14 cellular contexts compared by ENCODE assay signal in the genomic region with DNA sequence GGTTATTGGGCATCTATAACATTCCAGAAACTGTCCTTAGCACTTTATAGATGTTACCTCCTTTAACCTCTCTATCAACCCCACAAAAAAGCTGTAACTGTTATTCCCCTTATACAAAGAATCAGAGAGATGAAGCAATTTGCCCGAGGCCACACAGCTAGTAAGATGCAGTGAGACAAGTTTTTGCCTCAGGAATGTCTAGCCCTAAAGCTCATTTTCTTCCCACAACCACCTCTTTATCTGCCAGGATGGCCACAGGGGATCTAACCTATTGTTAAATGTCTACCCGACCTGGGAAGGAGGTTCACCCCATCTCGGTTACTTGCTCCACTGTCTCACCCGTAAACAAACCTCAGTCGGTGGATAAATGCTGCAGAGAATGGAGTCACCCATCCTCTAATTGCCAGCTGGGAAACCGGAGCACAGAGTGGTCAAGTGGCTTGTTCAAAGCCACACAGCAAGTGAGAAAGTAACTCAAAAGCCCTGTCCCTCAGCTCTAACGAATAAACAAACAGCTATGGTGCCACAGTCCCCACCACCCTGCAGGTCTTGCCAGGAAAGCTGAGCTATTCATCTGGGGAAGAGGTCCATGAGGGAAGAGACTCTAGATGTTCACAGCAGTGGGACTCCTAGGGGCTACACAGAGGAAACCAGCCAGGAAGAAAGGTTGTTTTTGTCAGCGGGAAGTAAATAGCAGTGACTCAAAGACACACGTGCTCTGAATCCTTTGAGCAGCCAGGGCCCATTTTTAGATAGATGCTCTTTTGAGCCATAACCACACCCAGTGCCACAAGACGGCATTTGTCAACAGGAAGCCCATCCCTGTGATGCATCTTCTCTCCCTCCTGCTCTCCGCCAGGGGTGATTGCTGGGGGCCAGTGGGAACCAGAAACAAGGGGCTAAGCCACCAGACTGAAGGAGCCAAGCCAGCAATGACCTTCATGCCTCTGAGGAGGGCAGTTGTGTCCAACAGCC. TPM values are rescaled to one million over a fixed set of nuclear protein-coding genes. Genes with fewer than 3 reads are reported as not detected.
A peak's percentile ranks its signal among the peaks of the same experiment; 100 is the strongest.
DNase-seq lines count a peak whose midpoint lies in the region; ATAC-seq and TF ChIP-seq lines count a peak whose summit lies in the region.
"Had no signal": no experiment of that assay in that cellular context is flagged by ENCODE, and none has a peak within 500 bp of the region (broad histone marks: within the 10 kb centered on the region; RNA-seq: fewer than 3 reads in every experiment).

No MANE protein-coding gene starts in this region.

- H3K27me3 ChIP-seq in neuronal stem cell (ENCODE audit: control insufficient read depth in 3 of 3, insufficient read depth in 3 of 3, low read depth in 1 of 3, low read length in 3 of 3) (no peaks in the 10 kb centered on the region), stomach (no peaks in the 10 kb centered on the region), prostate gland (replicated peaks; ENCODE audit: insufficient read depth) (no peaks in the 10 kb centered on the region)

- H2AK5ac ChIP-seq in neuronal stem cell (ENCODE audit: low read depth, low read length) = peak overlapping the region; percentile 20

- H3K27ac Mint-ChIP-seq in activated CD4-positive, alpha-beta T cell treated with anti-CD3 and anti-CD28 coated beads, Interleukin-2, amount 10 ng/mL, durations not matched to agents 7 days and 5 days = peak overlapping the region; percentile 43
- no peak overlapping the region for H3K27ac Mint-ChIP-seq in activated T-helper 17 cell treated with anti-CD3 and anti-CD28 coated beads, Interleukin-2, amount 50 U/mL, for 72 hours

- intact Hi-C loops in stomach (cut with DNase I; ENCODE audit: low total_unique reads) (no loop called here), prostate gland (cut with DNase I) (no loop called here)

- H2BK120ac ChIP-seq in neuronal stem cell (ENCODE audit: low read depth, low read length) = no peak overlapping the region

- H3K4me1 ChIP-seq in neuronal stem cell (ENCODE audit: control insufficient read depth in 2 of 2, insufficient read depth in 1 of 2, low read depth in 1 of 2, low read length in 2 of 2) = peaks cover 7 to 13% of the 10 kb centered on the region in 2 donors
- no peaks in the 10 kb centered on the region for H3K4me1 ChIP-seq in stomach
- no peaks in the 10 kb centered on the region for H3K4me1 ChIP-seq in prostate gland (replicated peaks)

- no peak overlapping the region for H2BK12ac ChIP-seq in neuronal stem cell (ENCODE audit: low read length)

- DNase-seq in activated CD4-positive, alpha-beta T cell treated with anti-CD3 and anti-CD28 coated beads, Interleukin-2, amount 10 ng/mL, durations not matched to agents 7 days and 5 days = peak; percentile 11
- DNase-seq in activated CD4-positive, alpha-beta T cell treated with anti-CD3 and anti-CD28 coated beads for 1 hour = no peak
- peak; percentile 45 for DNase-seq in LHCN-M2 (ENCODE audit: low read depth)
- no peak for DNase-seq in neuronal stem cell (ENCODE audit: low spot score)
- DNase-seq in stomach = no peak
- no peak for DNase-seq in prostate gland (ENCODE audit: low spot score)
- DNase-seq in GOT3 (lab: John Stamatoyannopoulos, UW) = no peak
- DNase-seq: 8988T; NCI-H146; NCI-H524 treated with DMSO at 0.1 percent for 48 hours; stimulated activated naive CD4-positive, alpha-beta T cell treated with Interleukin-2 at 50 U/mL for 16 hours; T1000 had no signal

- H3K4ac ChIP-seq in neuronal stem cell (ENCODE audit: low read length) = no peak overlapping the region

- peaks cover 3% of the 10 kb centered on the region for H3K36me3 Mint-ChIP-seq in activated CD4-positive, alpha-beta T cell treated with anti-CD3 and anti-CD28 coated beads, Interleukin-2, amount 10 ng/mL, durations not matched to agents 7 days and 5 days (ENCODE audit: low read depth)
- H3K36me3 Mint-ChIP-seq in activated T-helper 17 cell treated with anti-CD3 and anti-CD28 coated beads, Interleukin-2, amount 50 U/mL, for 72 hours (ENCODE audit: low read depth) = no peaks in the 10 kb centered on the region

- H4K91ac ChIP-seq in neuronal stem cell (ENCODE audit: low read depth, low read length, poor library complexity) = no peak overlapping the region

- TF ChIP-seq CTCF in stomach (IDR thresholded peaks at IDR 0.05) (no peak), prostate gland (IDR thresholded peaks at IDR 0.05) (no peak)

- no peak overlapping the region for H3K4me3 Mint-ChIP-seq in activated CD4-positive, alpha-beta T cell treated with anti-CD3 and anti-CD28 coated beads, Interleukin-2, amount 10 ng/mL, durations not matched to agents 7 days and 5 days
- H3K4me3 Mint-ChIP-seq in activated T-helper 17 cell treated with anti-CD3 and anti-CD28 coated beads, Interleukin-2, amount 50 U/mL, for 72 hours = no peak overlapping the region

- no peak overlapping the region for H3K27ac ChIP-seq in neuronal stem cell (replicated peaks; ENCODE audit: low read length)
- no peak overlapping the region for H3K27ac ChIP-seq in stomach
- H3K27ac ChIP-seq in prostate gland = no peak overlapping the region
- H3K27ac ChIP-seq: neutrophil had no signal

- H3K4me2 ChIP-seq in neuronal stem cell (ENCODE audit: insufficient read depth, low read length, poor library complexity, severe bottlenecking) = no peak overlapping the region

- TF ChIP-seq POLR2A in stomach (IDR thresholded peaks at IDR 0.05) (no peak), prostate gland (IDR thresholded peaks at IDR 0.05) (no peak)

- CTCF ChIA-PET in activated CD4-positive, alpha-beta T cell treated with anti-CD3 and anti-CD28 coated beads, Interleukin-2, amount 10 ng/mL, durations not matched to agents 7 days and 5 days (lab: Charles Lee) = interaction anchor here (0.6 kb wide), 1 partner anchor 58 kb away, joined by 3 read pairs; no protein-coding TSS in a partner anchor

- H2AFZ ChIP-seq in neuronal stem cell (ENCODE audit: low read length) = peak overlapping the region; percentile 38

- POLR2A ChIA-PET in activated CD4-positive, alpha-beta T cell treated with anti-CD3 and anti-CD28 coated beads, Interleukin-2, amount 10 ng/mL, durations not matched to agents 7 days and 5 days (lab: Charles Lee) = interaction anchor here (0.6 kb wide), 1 partner anchor 16 kb away, joined by 3 read pairs; no protein-coding TSS in a partner anchor

- peaks cover 13% of the 10 kb centered on the region for H3K27me3 Mint-ChIP-seq in activated CD4-positive, alpha-beta T cell treated with anti-CD3 and anti-CD28 coated beads, Interleukin-2, amount 10 ng/mL, durations not matched to agents 7 days and 5 days
- peaks cover 5% of the 10 kb centered on the region for H3K27me3 Mint-ChIP-seq in activated T-helper 17 cell treated with anti-CD3 and anti-CD28 coated beads, Interleukin-2, amount 50 U/mL, for 72 hours

- no peak overlapping the region for H3K23ac ChIP-seq in neuronal stem cell (ENCODE audit: low read depth, low read length, poor library complexity)

- H3K9me3 Mint-ChIP-seq in activated CD4-positive, alpha-beta T cell treated with anti-CD3 and anti-CD28 coated beads, Interleukin-2, amount 10 ng/mL, durations not matched to agents 7 days and 5 days = peaks cover 7% of the 10 kb centered on the region
- peaks cover 5% of the 10 kb centered on the region for H3K9me3 Mint-ChIP-seq in activated T-helper 17 cell treated with anti-CD3 and anti-CD28 coated beads, Interleukin-2, amount 50 U/mL, for 72 hours

- no peak overlapping the region for H3K18ac ChIP-seq in neuronal stem cell (ENCODE audit: low read length)

- H3K36me3 ChIP-seq in neuronal stem cell (replicated peaks in 1 of 2; ENCODE audit: control insufficient read depth in 2 of 2, insufficient read depth in 2 of 2, low read length in 2 of 2) (no peaks in the 10 kb centered on the region), stomach (no peaks in the 10 kb centered on the region), prostate gland (no peaks in the 10 kb centered on the region)
- H3K36me3 ChIP-seq: neutrophil had no signal

- H2BK15ac ChIP-seq in neuronal stem cell (ENCODE audit: low read length) = no peak overlapping the region

- H4K8ac ChIP-seq in neuronal stem cell (ENCODE audit: low read depth, low read length) = no peak overlapping the region

- H2BK5ac ChIP-seq in neuronal stem cell (ENCODE audit: low read length) = no peak overlapping the region

- H3K14ac ChIP-seq in neuronal stem cell (ENCODE audit: low read length) = no peak overlapping the region

- H3K4me1 Mint-ChIP-seq in activated CD4-positive, alpha-beta T cell treated with anti-CD3 and anti-CD28 coated beads, Interleukin-2, amount 10 ng/mL, durations not matched to agents 7 days and 5 days = peaks cover 14% of the 10 kb centered on the region
- no peaks in the 10 kb centered on the region for H3K4me1 Mint-ChIP-seq in activated T-helper 17 cell treated with anti-CD3 and anti-CD28 coated beads, Interleukin-2, amount 50 U/mL, for 72 hours

- H3K4me3 ChIP-seq in neuronal stem cell (ENCODE audit: low read length in 2 of 2) (no peak overlapping the region), stomach (no peak overlapping the region), prostate gland (no peak overlapping the region)

- no peak for TF ChIP-seq EP300 in stomach (IDR thresholded peaks at IDR 0.05)

- peak; percentile 58 for ATAC-seq in activated T-helper 17 cell treated with anti-CD3 and anti-CD28 coated beads, Interleukin-2, amount 50 U/mL, for 72 hours (replicated peaks)

- H3K79me1 ChIP-seq in neuronal stem cell (ENCODE audit: low read depth, low read length) = no peaks in the 10 kb centered on the region

- H3K9ac ChIP-seq in neuronal stem cell (ENCODE audit: low read depth, low read length, poor library complexity) = no peak overlapping the region

- WGBS in neuronal stem cell (ENCODE audit: extremely low coverage in 2 of 2, insufficient read length in 2 of 2, insufficient replicate concordance in 1 of 2), 2 donors = no CpG with 5 or more reads among the region's 11 CpGs
- 68 to 73% (median 71%) methylated on average over 11 of the region's 11 CpGs for WGBS in stomach, 5 donors
- WGBS in prostate gland = 66% methylated on average over 11 of the region's 11 CpGs

- H3K9me3 ChIP-seq in neuronal stem cell (replicated peaks in 1 of 2; ENCODE audit: control insufficient read depth in 2 of 2, insufficient read depth in 1 of 2, low read depth in 1 of 2, low read length in 2 of 2) = peaks cover 0 to 2% of the 10 kb centered on the region in 2 donors
- H3K9me3 ChIP-seq in stomach = no peaks in the 10 kb centered on the region
- H3K9me3 ChIP-seq in prostate gland = no peaks in the 10 kb centered on the region
- H3K9me3 ChIP-seq: neutrophil had no signal

RNA-seq across cellular contexts. Expression of gene TCP11, which starts 32.2 kb away (rescaled TPM):
- not detected for total RNA-seq in activated CD4-positive, alpha-beta T cell treated with anti-CD3 and anti-CD28 coated beads, Interleukin-2, amount 10 ng/mL, durations not matched to agents 7 days and 5 days
- total RNA-seq in LHCN-M2 (2014; rRNA removed) = 0.23 and 0.32 TPM in 2 replicates
- polyA plus RNA-seq in LHCN-M2 (2012) = not detected
- total RNA-seq in activated T-helper 17 cell treated with anti-CD3 and anti-CD28 coated beads, Interleukin-2, amount 50 U/mL, for 72 hours = not detected
- polyA plus RNA-seq in neuronal stem cell (2013, experiment 1 of 2) = 0.47 TPM
- polyA plus RNA-seq in neuronal stem cell (2013, experiment 2 of 2) = 0.40 TPM
- under 1 TPM in 1 of 5 donors, not detected in 4; 0.73 TPM for total RNA-seq in stomach
- polyA plus RNA-seq in stomach = under 1 TPM in 1 of 3 donors, not detected in 2; 0.25 TPM
- 10 to 100 TPM in 1 of 2 donors, under 1 TPM in 1; 0.87 to 33.3 TPM for total RNA-seq in prostate gland

RNA-seq across cellular contexts. Expression of gene SCUBE3, which starts 40.4 kb away (rescaled TPM):
- total RNA-seq in activated CD4-positive, alpha-beta T cell treated with anti-CD3 and anti-CD28 coated beads, Interleukin-2, amount 10 ng/mL, durations not matched to agents 7 days and 5 days = not detected
- total RNA-seq in LHCN-M2 (2014; rRNA removed) = 0.06 TPM in 2 replicates
- 0.13 TPM for polyA plus RNA-seq in LHCN-M2 (2012)
- under 1 TPM in 1 of 2 donors, not detected in 1; 0.05 TPM for total RNA-seq in activated T-helper 17 cell treated with anti-CD3 and anti-CD28 coated beads, Interleukin-2, amount 50 U/mL, for 72 hours
- 17.3 TPM for polyA plus RNA-seq in neuronal stem cell (2013, experiment 1 of 2)
- 17.3 TPM for polyA plus RNA-seq in neuronal stem cell (2013, experiment 2 of 2)
- 1 to 10 TPM in 2 of 5 donors, under 1 TPM in 2, not detected in 1; 0.29 to 2.3 (median 0.77) TPM for total RNA-seq in stomach
- polyA plus RNA-seq in stomach = under 1 TPM; 0.15 to 0.31 (median 0.23) TPM
- 1 to 10 TPM; 2.0 to 3.4 TPM for total RNA-seq in prostate gland

Comparison
In these comparisons a context has a peak if more than half of its experiments do, and no peak if none do; other contexts are left out.
1. DNase-seq: peak in activated CD4-positive, alpha-beta T cell treated with anti-CD3 and anti-CD28 coated beads, Interleukin-2, amount 10 ng/mL, durations not matched to agents 7 days and 5 days (single experiment) and LHCN-M2 (single experiment); none in activated CD4-positive, alpha-beta T cell treated with anti-CD3 and anti-CD28 coated beads for 1 hour (single experiment), neuronal stem cell (single experiment), stomach (single experiment), prostate gland (single experiment) and GOT3 (single experiment).